Comparison of ENCODE assay signal across 18 cellular contexts in genomic region chr6:30644769-30645168, GRCh38. TPM values are rescaled to one million over a fixed set of nuclear protein-coding genes. Genes with fewer than 3 reads are reported as not detected.
DNase-seq lines count a peak whose midpoint lies in the region; ATAC-seq and TF ChIP-seq lines count a peak whose summit lies in the region.
"Had no signal": no experiment of that assay in that cellular context is flagged by ENCODE, and none has a peak within 500 bp of the region (broad histone marks: within the 10 kb centered on the region; RNA-seq: fewer than 3 reads in every experiment).

No MANE protein-coding gene starts in this region.

- no peak overlapping the region for H2AFZ ChIP-seq in Karpas-422 (ENCODE audit: low read length)
- H2AFZ ChIP-seq: GM23248 had no signal

- H3K9ac ChIP-seq in Karpas-422 (ENCODE audit: low read length) = 0 out of 2 replicates have a peak overlapping the region, but pooled peaks have one; percentile 14
- H3K9ac ChIP-seq: GM23248 had no signal

- H4K20me1 ChIP-seq in Karpas-422 (ENCODE audit: insufficient read depth, low read depth, low read length) = peaks cover 8% of the 10 kb centered on the region; the same call in 1 of the 2 replicates

- H3K4me2 ChIP-seq in Karpas-422 (ENCODE audit: low read depth, low read length, poor library complexity, severe bottlenecking) = no peak overlapping the region

- no peaks in the 10 kb centered on the region for H3K27me3 ChIP-seq in Karpas-422 (ENCODE audit: low read length)
- H3K27me3 ChIP-seq: BE2C had no signal

- no peaks in the 10 kb centered on the region for H3K9me3 Mint-ChIP-seq in activated CD8-positive, alpha-beta T cell treated with anti-CD3 and anti-CD28 coated beads, Interleukin-2, amount 10 ng/mL, durations not matched to agents 7 days and 5 days (ENCODE audit: insufficient read depth)
- no peaks in the 10 kb centered on the region for H3K9me3 Mint-ChIP-seq in activated CD8-positive, alpha-beta T cell treated with anti-CD3 and anti-CD28 coated beads for 36 hours
- no peaks in the 10 kb centered on the region for H3K9me3 Mint-ChIP-seq in dendritic cell treated with granulocyte-macrophage colony-stimulating factor and Interleukin-4, amounts not matched to agents 40 ng/mL and 50 ng/mL, for 4 days
- H3K9me3 Mint-ChIP-seq in nephron progenitor cell = no peaks in the 10 kb centered on the region
- H3K9me3 Mint-ChIP-seq: CD8-positive, alpha-beta T cell had no signal

- H3K9me3 ChIP-seq in Karpas-422 (ENCODE audit: low read length) = no peaks in the 10 kb centered on the region
- H3K9me3 ChIP-seq: BE2C had no signal

- no peaks in the 10 kb centered on the region for H3K36me3 ChIP-seq in Karpas-422 (ENCODE audit: insufficient read depth, low read length)
- H3K36me3 ChIP-seq: BE2C had no signal

- no peak overlapping the region for H3K4me3 Mint-ChIP-seq in activated CD8-positive, alpha-beta T cell treated with anti-CD3 and anti-CD28 coated beads, Interleukin-2, amount 10 ng/mL, durations not matched to agents 7 days and 5 days
- H3K4me3 Mint-ChIP-seq in activated CD8-positive, alpha-beta T cell treated with anti-CD3 and anti-CD28 coated beads for 36 hours = no peak overlapping the region
- no peak overlapping the region for H3K4me3 Mint-ChIP-seq in dendritic cell treated with granulocyte-macrophage colony-stimulating factor and Interleukin-4, amounts not matched to agents 40 ng/mL and 50 ng/mL, for 4 days
- H3K4me3 Mint-ChIP-seq in nephron progenitor cell = no peak overlapping the region
- H3K4me3 Mint-ChIP-seq: CD8-positive, alpha-beta T cell had no signal

- peak overlapping the region; percentile 3 for H3K27ac Mint-ChIP-seq in activated CD8-positive, alpha-beta T cell treated with anti-CD3 and anti-CD28 coated beads, Interleukin-2, amount 10 ng/mL, durations not matched to agents 7 days and 5 days
- H3K27ac Mint-ChIP-seq in activated CD8-positive, alpha-beta T cell treated with anti-CD3 and anti-CD28 coated beads for 36 hours = no peak overlapping the region
- peak overlapping the region; percentile 62 for H3K27ac Mint-ChIP-seq in dendritic cell treated with granulocyte-macrophage colony-stimulating factor and Interleukin-4, amounts not matched to agents 40 ng/mL and 50 ng/mL, for 4 days
- H3K27ac Mint-ChIP-seq in nephron progenitor cell = peak overlapping the region; percentile 88
- H3K27ac Mint-ChIP-seq: CD8-positive, alpha-beta T cell had no signal

- CTCF ChIA-PET in activated CD8-positive, alpha-beta T cell treated with anti-CD3 and anti-CD28 coated beads, Interleukin-2, amount 10 ng/mL, durations not matched to agents 7 days and 5 days (lab: Charles Lee) = interaction anchor here (1.0 to 1.8 kb wide), 3 partner anchors 34 to 86 kb away, joined by 3 to 8 read pairs (median 3); no protein-coding TSS in a partner anchor
- CTCF ChIA-PET in activated CD8-positive, alpha-beta T cell treated with anti-CD3 and anti-CD28 coated beads for 36 hours (lab: Charles Lee) = interaction anchor here (0.7 to 1.5 kb wide), 3 partner anchors 34 to 86 kb away, joined by 4 to 5 read pairs (median 4); no protein-coding TSS in a partner anchor

- no peak for TF ChIP-seq CTCF in activated CD8-positive, alpha-beta T cell treated with anti-CD3 and anti-CD28 coated beads for 36 hours (IDR thresholded peaks at IDR 0.05)
- no peak for TF ChIP-seq CTCF in nephron progenitor cell (IDR thresholded peaks at IDR 0.05)

- DNase-seq in activated CD8-positive, alpha-beta T cell treated with anti-CD3 and anti-CD28 coated beads, Interleukin-2, amount 10 ng/mL, durations not matched to agents 7 days and 5 days = no peak
- DNase-seq in activated CD8-positive, alpha-beta T cell treated with anti-CD3 and anti-CD28 coated beads for 36 hours = no peak
- no peak for DNase-seq in Karpas-422
- no peak for DNase-seq in nephron progenitor cell
- DNase-seq in KG1 (lab: John Stamatoyannopoulos, UW) = no peak
- DNase-seq: 8988T; BE2C; CD8-positive, alpha-beta T cell; GM23248; NCI-H146; NCI-H2081; NCI-H510A; NCI-H774 had no signal

- H3K36me3 Mint-ChIP-seq in activated CD8-positive, alpha-beta T cell treated with anti-CD3 and anti-CD28 coated beads, Interleukin-2, amount 10 ng/mL, durations not matched to agents 7 days and 5 days (ENCODE audit: low read depth) = peaks cover 25% of the 10 kb centered on the region
- H3K36me3 Mint-ChIP-seq in activated CD8-positive, alpha-beta T cell treated with anti-CD3 and anti-CD28 coated beads for 36 hours (ENCODE audit: low read depth) = peaks cover 16% of the 10 kb centered on the region
- peaks cover 56% of the 10 kb centered on the region for H3K36me3 Mint-ChIP-seq in dendritic cell treated with granulocyte-macrophage colony-stimulating factor and Interleukin-4, amounts not matched to agents 40 ng/mL and 50 ng/mL, for 4 days (ENCODE audit: low read depth)
- peaks cover 52% of the 10 kb centered on the region for H3K36me3 Mint-ChIP-seq in nephron progenitor cell (ENCODE audit: low read depth)

- no peak overlapping the region for H3K4me3 ChIP-seq in Karpas-422 (ENCODE audit: low read length)
- H3K4me3 ChIP-seq: GM23248, K562 had no signal

- H3K27me3 Mint-ChIP-seq in activated CD8-positive, alpha-beta T cell treated with anti-CD3 and anti-CD28 coated beads, Interleukin-2, amount 10 ng/mL, durations not matched to agents 7 days and 5 days (ENCODE audit: low read depth) = no peaks in the 10 kb centered on the region
- no peaks in the 10 kb centered on the region for H3K27me3 Mint-ChIP-seq in activated CD8-positive, alpha-beta T cell treated with anti-CD3 and anti-CD28 coated beads for 36 hours
- H3K27me3 Mint-ChIP-seq in dendritic cell treated with granulocyte-macrophage colony-stimulating factor and Interleukin-4, amounts not matched to agents 40 ng/mL and 50 ng/mL, for 4 days = no peaks in the 10 kb centered on the region
- no peaks in the 10 kb centered on the region for H3K27me3 Mint-ChIP-seq in nephron progenitor cell (ENCODE audit: low read depth, poor library complexity)

- POLR2A ChIA-PET in activated CD8-positive, alpha-beta T cell treated with anti-CD3 and anti-CD28 coated beads, Interleukin-2, amount 10 ng/mL, durations not matched to agents 7 days and 5 days (lab: Charles Lee) = interaction anchor here (0.7 kb wide), 1 partner anchor 360 kb away, joined by 7 read pairs; no protein-coding TSS in a partner anchor
- POLR2A ChIA-PET in activated CD8-positive, alpha-beta T cell treated with anti-CD3 and anti-CD28 coated beads for 36 hours (lab: Charles Lee) = interaction anchor here (0.6 to 1.4 kb wide), 5 partner anchors 10 to 133 kb away, joined by 3 to 8 read pairs (median 4); no protein-coding TSS in a partner anchor

- H3K4me1 ChIP-seq in Karpas-422 (ENCODE audit: low read length) = peaks cover 19% of the 10 kb centered on the region
- H3K4me1 ChIP-seq: BE2C had no signal

- peaks cover 52% of the 10 kb centered on the region for H3K4me1 Mint-ChIP-seq in activated CD8-positive, alpha-beta T cell treated with anti-CD3 and anti-CD28 coated beads, Interleukin-2, amount 10 ng/mL, durations not matched to agents 7 days and 5 days (ENCODE audit: low read depth)
- H3K4me1 Mint-ChIP-seq in activated CD8-positive, alpha-beta T cell treated with anti-CD3 and anti-CD28 coated beads for 36 hours (ENCODE audit: low read depth) = peaks cover 39% of the 10 kb centered on the region
- H3K4me1 Mint-ChIP-seq in dendritic cell treated with granulocyte-macrophage colony-stimulating factor and Interleukin-4, amounts not matched to agents 40 ng/mL and 50 ng/mL, for 4 days (ENCODE audit: low read depth) = peaks cover 50% of the 10 kb centered on the region
- peaks cover 25% of the 10 kb centered on the region for H3K4me1 Mint-ChIP-seq in nephron progenitor cell

- H3K79me2 ChIP-seq in Karpas-422 (ENCODE audit: low read length) = peaks cover 53% of the 10 kb centered on the region

- no peak overlapping the region for H3K27ac ChIP-seq in Karpas-422 (ENCODE audit: low read length)
- H3K27ac ChIP-seq: GM23248 had no signal

- no peaks in the 10 kb centered on the region for H3K9me2 ChIP-seq in Karpas-422 (replicated peaks; ENCODE audit: insufficient read depth, low read length)

- no peak for ATAC-seq in activated CD8-positive, alpha-beta T cell treated with anti-CD3 and anti-CD28 coated beads, Interleukin-2, amount 10 ng/mL, durations not matched to agents 7 days and 5 days
- no peak for ATAC-seq in activated CD8-positive, alpha-beta T cell treated with anti-CD3 and anti-CD28 coated beads for 36 hours
- ATAC-seq in GM18502 (IDR thresholded peaks at IDR 0.05; ENCODE audit: poor library complexity, unreplicated experiment) (no peak), HG02798 (IDR thresholded peaks at IDR 0.05; ENCODE audit: poor library complexity, unreplicated experiment) (no peak)
- ATAC-seq: CD8-positive, alpha-beta T cell; HCT116; K562 had no signal

- intact Hi-C loops in activated CD8-positive, alpha-beta T cell treated with anti-CD3 and anti-CD28 coated beads for 36 hours (cut with micrococcal nuclease) = no loop called here
- intact Hi-C loops in dendritic cell treated with granulocyte-macrophage colony-stimulating factor and Interleukin-4, amounts not matched to agents 40 ng/mL and 50 ng/mL, for 4 days (cut with micrococcal nuclease) = no loop called here

RNA-seq across cellular contexts. Expression of gene C6orf136, which starts 2.2 kb away (rescaled TPM):
- 10 to 100 TPM; 31.6 to 40.1 TPM for total RNA-seq in activated CD8-positive, alpha-beta T cell treated with anti-CD3 and anti-CD28 coated beads, Interleukin-2, amount 10 ng/mL, durations not matched to agents 7 days and 5 days
- 10 to 100 TPM; 34.8 to 40.1 TPM for total RNA-seq in activated CD8-positive, alpha-beta T cell treated with anti-CD3 and anti-CD28 coated beads for 36 hours
- total RNA-seq in Karpas-422 (2014; rRNA removed; shearing (Covaris generic); ENCODE audit: low replicate concordance) = 5.6 and 10.0 TPM in 2 replicates

RNA-seq across cellular contexts. Expression of gene ATAT1, which starts 18.1 kb away (rescaled TPM):
- 10 to 100 TPM in 1 of 2 experiments, 1 to 10 TPM in 1; 10.0 to 10.5 TPM for total RNA-seq in activated CD8-positive, alpha-beta T cell treated with anti-CD3 and anti-CD28 coated beads, Interleukin-2, amount 10 ng/mL, durations not matched to agents 7 days and 5 days
- total RNA-seq in activated CD8-positive, alpha-beta T cell treated with anti-CD3 and anti-CD28 coated beads for 36 hours = 1 to 10 TPM; 7.5 to 7.8 TPM
- 9.6 and 10.3 TPM in 2 replicates for total RNA-seq in Karpas-422 (2014; rRNA removed; shearing (Covaris generic); ENCODE audit: low replicate concordance)

RNA-seq across cellular contexts. Expression of gene MRPS18B, which starts 27.1 kb away (rescaled TPM):
- total RNA-seq in activated CD8-positive, alpha-beta T cell treated with anti-CD3 and anti-CD28 coated beads, Interleukin-2, amount 10 ng/mL, durations not matched to agents 7 days and 5 days = 10 to 100 TPM; 43.2 to 43.6 TPM
- 100 to 1,000 TPM; 109 to 110 TPM for total RNA-seq in activated CD8-positive, alpha-beta T cell treated with anti-CD3 and anti-CD28 coated beads for 36 hours
- total RNA-seq in Karpas-422 (2014; rRNA removed; shearing (Covaris generic); ENCODE audit: low replicate concordance) = 59.2 and 119 TPM in 2 replicates

RNA-seq across cellular contexts. Expression of gene PPP1R10, which starts 27.7 kb away (rescaled TPM):
- 10 to 100 TPM; 92.8 to 99.7 TPM for total RNA-seq in activated CD8-positive, alpha-beta T cell treated with anti-CD3 and anti-CD28 coated beads, Interleukin-2, amount 10 ng/mL, durations not matched to agents 7 days and 5 days
- total RNA-seq in activated CD8-positive, alpha-beta T cell treated with anti-CD3 and anti-CD28 coated beads for 36 hours = 10 to 100 TPM; 59.0 to 59.8 TPM
- total RNA-seq in Karpas-422 (2014; rRNA removed; shearing (Covaris generic); ENCODE audit: low replicate concordance) = 64.3 and 170 TPM in 2 replicates

RNA-seq across cellular contexts. Expression of gene DHX16, which starts 28.0 kb away (rescaled TPM):
- total RNA-seq in activated CD8-positive, alpha-beta T cell treated with anti-CD3 and anti-CD28 coated beads, Interleukin-2, amount 10 ng/mL, durations not matched to agents 7 days and 5 days = 10 to 100 TPM; 38.5 to 41.0 TPM
- 10 to 100 TPM; 31.1 to 31.3 TPM for total RNA-seq in activated CD8-positive, alpha-beta T cell treated with anti-CD3 and anti-CD28 coated beads for 36 hours
- total RNA-seq in Karpas-422 (2014; rRNA removed; shearing (Covaris generic); ENCODE audit: low replicate concordance) = 26.5 and 36.1 TPM in 2 replicates
